Comparison of ENCODE assay signal across 8 cellular contexts in the genomic region with DNA sequence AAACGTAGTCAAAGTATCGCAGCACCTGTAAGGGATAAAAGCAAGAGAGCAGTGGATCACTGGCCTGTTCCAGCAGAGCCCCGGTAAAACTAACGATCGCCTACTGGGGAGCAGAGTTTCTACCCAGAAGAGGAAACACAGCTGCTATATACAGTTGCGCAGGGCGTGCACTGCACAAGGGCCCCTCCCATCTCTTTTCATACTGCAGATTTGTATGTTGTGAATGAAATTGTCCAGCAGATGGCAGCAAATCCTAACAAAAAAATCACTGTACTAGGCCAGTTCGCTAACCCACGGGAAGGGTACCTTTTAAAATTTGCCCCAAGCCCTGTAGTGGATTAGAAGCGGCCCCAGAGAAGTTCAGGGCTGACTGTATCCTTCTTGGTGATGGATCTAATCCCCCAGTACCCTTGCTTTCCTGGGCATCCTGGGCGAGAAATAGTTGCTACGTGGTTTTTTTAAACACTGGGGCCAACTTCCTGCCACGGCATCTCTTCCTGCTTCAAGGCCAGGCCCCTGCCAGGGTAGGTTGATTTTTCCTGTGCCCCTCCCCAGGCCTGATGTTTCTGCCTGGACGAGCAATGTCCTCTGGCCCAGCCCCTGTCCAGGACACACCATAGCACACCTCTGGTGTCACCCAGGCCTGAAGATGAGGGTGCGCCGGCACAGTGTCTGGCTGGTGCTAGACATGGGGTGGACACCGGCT.
DNase-seq lines count a peak whose midpoint lies in the region; ATAC-seq and TF ChIP-seq lines count a peak whose summit lies in the region.

No MANE protein-coding gene starts in this region.

- H3K9me3 Mint-ChIP-seq in CD14-positive monocyte = peaks cover 0 to 9% (median 0%) of the 10 kb centered on the region in 7 donors
- no peaks in the 10 kb centered on the region for H3K9me3 Mint-ChIP-seq in central memory CD8-positive, alpha-beta T cell

- peak overlapping the region in 2 of 7 donors; percentile 5 to 49 for H3K27ac Mint-ChIP-seq in CD14-positive monocyte
- no peak overlapping the region for H3K27ac Mint-ChIP-seq in central memory CD8-positive, alpha-beta T cell (ENCODE audit: low read depth)

- peaks cover 10% of the 10 kb centered on the region for H3K4me1 Mint-ChIP-seq in CD14-positive monocyte
- H3K4me1 Mint-ChIP-seq in central memory CD8-positive, alpha-beta T cell = peaks cover 14% of the 10 kb centered on the region

- no peaks in the 10 kb centered on the region for H3K36me3 Mint-ChIP-seq in CD14-positive monocyte
- H3K36me3 Mint-ChIP-seq in central memory CD8-positive, alpha-beta T cell (ENCODE audit: insufficient read depth) = peaks cover 8% of the 10 kb centered on the region

- TF ChIP-seq CTCF in CD14-positive monocyte (IDR thresholded peaks at IDR 0.05) = peak; percentile 71

- H3K4me3 Mint-ChIP-seq in CD14-positive monocyte = peak overlapping the region; percentile 24 to 58
- peak overlapping the region; percentile 37 for H3K4me3 Mint-ChIP-seq in central memory CD8-positive, alpha-beta T cell

- H3K27me3 Mint-ChIP-seq in CD14-positive monocyte (ENCODE audit: low read depth in 3 of 3) = peaks cover 8 to 12% (median 10%) of the 10 kb centered on the region in 3 donors
- H3K27me3 Mint-ChIP-seq in central memory CD8-positive, alpha-beta T cell = peaks cover 15% of the 10 kb centered on the region

- ATAC-seq in GM21786 (IDR thresholded peaks at IDR 0.05; ENCODE audit: unreplicated experiment) = peak; percentile 33
- peak; percentile 86 for ATAC-seq in central memory CD8-positive, alpha-beta T cell (replicated peaks; ENCODE audit: extremely low read depth, poor library complexity, severe bottlenecking)

- peak; percentile 58 for DNase-seq in CD14-positive monocyte (ENCODE audit: low spot score)
- peak; percentile 59 for DNase-seq in NCI-H2171 (lab: John Stamatoyannopoulos, UW)
- DNase-seq in activated CD4-positive, CD25-positive, alpha-beta regulatory T cell (lab: John Stamatoyannopoulos, UW) = peak; percentile 22 to 44 (median 32)
- peak; percentile 37 to 69 for DNase-seq in central memory CD8-positive, alpha-beta T cell (ENCODE audit: low spot score in 2 of 2)
- peak; percentile 86 for DNase-seq in left kidney (ENCODE audit: low read depth, low spot score)
- peak; percentile 39 to 51 for DNase-seq in stimulated activated CD4-positive, alpha-beta T cell treated with anti-CD3 and anti-CD28 coated beads, Interleukin-4, amount 100 ng/mL, for 48 hours (ENCODE audit: low read depth in 2 of 2)
- DNase-seq in NCI-H187 treated with DMSO at 0.1 percent for 48 hours (lab: John Stamatoyannopoulos, UW) = no peak

- intact Hi-C loops in CD14-positive monocyte (cut with micrococcal nuclease) = loop anchor here (1.0 to 10.0 kb wide), 4 partner anchors 154 to 448 kb away; no protein-coding TSS in a partner anchor
